ENCODE assay signal across 16 cellular contexts in genomic region chr9:98130576-98131228, GRCh38. TPM values are rescaled to one million over a fixed set of nuclear protein-coding genes. Genes with fewer than 3 reads are reported as not detected.
"Had no signal": no experiment of that assay in that cellular context is flagged by ENCODE, and none has a peak within 500 bp of the region (broad histone marks: within the 10 kb centered on the region; RNA-seq: fewer than 3 reads in every experiment).

No MANE protein-coding gene starts in this region.

- H3K9me3 ChIP-seq: esophagus muscularis mucosa, left ventricle myocardium inferior, pancreas, thyroid gland, uterus had no signal

- ATAC-seq: activated CD8-positive, alpha-beta T cell treated with anti-CD3 and anti-CD28 coated beads for 36 hours; pancreas had no signal

- H3K36me3 ChIP-seq: left ventricle myocardium inferior, pancreas, thyroid gland, uterus had no signal

- H3K27ac Mint-ChIP-seq: activated CD8-positive, alpha-beta T cell treated with anti-CD3 and anti-CD28 coated beads for 36 hours; activated naive CD4-positive, alpha-beta T cell treated with anti-CD3 and anti-CD28 coated beads, Interleukin-2, amount 10 ng/mL, durations not matched to agents 7 days and 5 days; activated T-helper 1 cell treated with anti-CD3 and anti-CD28 coated beads, Interleukin-12 subunit alpha, Interleukin-12 subunit beta, Interleukin-2, Interleukin-4 antibody, amounts not matched to agents 30 ng/mL and 10 ng/mL and 1 ng/mL, durations not matched to agents 14 hours and 24 hours and 36 hours; brain had no signal

- H3K27ac ChIP-seq: esophagus muscularis mucosa, left ventricle myocardium inferior, pancreas, thyroid gland, uterus had no signal

- H3K9me3 Mint-ChIP-seq: activated CD8-positive, alpha-beta T cell treated with anti-CD3 and anti-CD28 coated beads for 36 hours; activated naive CD4-positive, alpha-beta T cell treated with anti-CD3 and anti-CD28 coated beads, Interleukin-2, amount 10 ng/mL, durations not matched to agents 7 days and 5 days; activated T-helper 1 cell treated with anti-CD3 and anti-CD28 coated beads, Interleukin-12 subunit alpha, Interleukin-12 subunit beta, Interleukin-2, Interleukin-4 antibody, amounts not matched to agents 30 ng/mL and 10 ng/mL and 1 ng/mL, durations not matched to agents 14 hours and 24 hours and 36 hours; brain had no signal

- H3K4me3 Mint-ChIP-seq: activated CD8-positive, alpha-beta T cell treated with anti-CD3 and anti-CD28 coated beads for 36 hours; activated naive CD4-positive, alpha-beta T cell treated with anti-CD3 and anti-CD28 coated beads, Interleukin-2, amount 10 ng/mL, durations not matched to agents 7 days and 5 days; activated T-helper 1 cell treated with anti-CD3 and anti-CD28 coated beads, Interleukin-12 subunit alpha, Interleukin-12 subunit beta, Interleukin-2, Interleukin-4 antibody, amounts not matched to agents 30 ng/mL and 10 ng/mL and 1 ng/mL, durations not matched to agents 14 hours and 24 hours and 36 hours; brain had no signal

- DNase-seq: activated CD8-positive, alpha-beta memory T cell treated with anti-CD3 and anti-CD28 coated beads, Interleukin-2, amount 50 U/mL, for 4 hours; activated CD8-positive, alpha-beta T cell treated with anti-CD3 and anti-CD28 coated beads for 36 hours; activated naive CD4-positive, alpha-beta T cell treated with anti-CD3 and anti-CD28 coated beads, Interleukin-2, amount 10 ng/mL, durations not matched to agents 7 days and 5 days; amygdala; glutamatergic neuron; left ventricle myocardium inferior; mesendoderm; pancreas; stimulated activated CD4-positive, alpha-beta T cell treated with anti-CD3 and anti-CD28 coated beads, Interleukin-15, amount 100 ng/mL, for 24 hours; stimulated activated CD4-positive, alpha-beta T cell treated with anti-CD3 and anti-CD28 coated beads, Interleukin-4, amount 100 ng/mL, for 24 hours; thyroid gland; uterus had no signal

- H3K4me1 ChIP-seq: esophagus muscularis mucosa, left ventricle myocardium inferior, pancreas, thyroid gland, uterus had no signal

- H3K4me3 ChIP-seq: esophagus muscularis mucosa, left ventricle myocardium inferior, pancreas, thyroid gland, uterus had no signal

- H3K27me3 ChIP-seq: esophagus muscularis mucosa, pancreas, thyroid gland, uterus had no signal

- H3K27me3 Mint-ChIP-seq: activated CD8-positive, alpha-beta T cell treated with anti-CD3 and anti-CD28 coated beads for 36 hours; activated naive CD4-positive, alpha-beta T cell treated with anti-CD3 and anti-CD28 coated beads, Interleukin-2, amount 10 ng/mL, durations not matched to agents 7 days and 5 days had no signal

RNA-seq across cellular contexts. Expression of gene TRIM14, which starts 11.7 kb away (rescaled TPM):
- polyA plus RNA-seq: neural cell had no signal
